ENCODE assay signal across 8 cellular contexts in genomic region chr17:63446981-63447687, GRCh38. TPM values are rescaled to one million over a fixed set of nuclear protein-coding genes. Genes with fewer than 3 reads are reported as not detected.
A peak's percentile ranks its signal among the peaks of the same experiment; 100 is the strongest.
DNase-seq lines count a peak whose midpoint lies in the region; ATAC-seq, FAIRE-seq and TF ChIP-seq lines count a peak whose summit lies in the region.

No MANE protein-coding gene starts in this region.

- peak overlapping the region; percentile 46 to 74 for H3K4me3 Mint-ChIP-seq in effector memory CD8-positive, alpha-beta T cell
- H3K4me3 Mint-ChIP-seq in naive thymus-derived CD8-positive, alpha-beta T cell: peak overlapping the region; percentile 64 to 83 (median 72)

- intact Hi-C loops in upper lobe of right lung (cut with DNase I): no loop called here

- no peak for TF ChIP-seq CTCF in A549 (IDR thresholded peaks at IDR 0.05)
- TF ChIP-seq CTCF in upper lobe of right lung (IDR thresholded peaks at IDR 0.05): peak; percentile 4

- no peak for TF ChIP-seq EP300 in A549 (IDR thresholded peaks at IDR 0.05)

- H3K27me3 ChIP-seq in upper lobe of right lung: no peaks in the 10 kb centered on the region

- H3K27ac Mint-ChIP-seq in effector memory CD8-positive, alpha-beta T cell: peak overlapping the region; percentile 68 to 94
- H3K27ac Mint-ChIP-seq in naive thymus-derived CD8-positive, alpha-beta T cell: peak overlapping the region; percentile 10 to 90 (median 78)

- no peak for FAIRE-seq in A549 (lab: Jason Lieb, UNC)

- no peaks in the 10 kb centered on the region for H3K9me3 Mint-ChIP-seq in effector memory CD8-positive, alpha-beta T cell
- no peaks in the 10 kb centered on the region for H3K9me3 Mint-ChIP-seq in naive thymus-derived CD8-positive, alpha-beta T cell

- H3K36me3 Mint-ChIP-seq in effector memory CD8-positive, alpha-beta T cell (ENCODE audit: insufficient read depth): peaks cover 33% of the 10 kb centered on the region
- no peaks in the 10 kb centered on the region for H3K36me3 Mint-ChIP-seq in naive thymus-derived CD8-positive, alpha-beta T cell

- no peaks in the 10 kb centered on the region for H3K27me3 Mint-ChIP-seq in effector memory CD8-positive, alpha-beta T cell
- H3K27me3 Mint-ChIP-seq in naive thymus-derived CD8-positive, alpha-beta T cell: peaks cover 0 to 5% (median 0%) of the 10 kb centered on the region in 5 donors

- POLR2A ChIA-PET in A549 (lab: Yijun Ruan, JAX): interaction anchor here (1.1 to 3.0 kb wide), 3 partner anchors 13 to 381 kb away, joined by 3 to 10 read pairs (median 7); partner anchors contain the start of gene MAP3K3
- POLR2A ChIA-PET in naive thymus-derived CD8-positive, alpha-beta T cell (lab: Charles Lee): interaction anchor here (0.5 to 1.5 kb wide), 6 partner anchors 10 to 723 kb away, joined by 3 to 4 read pairs (median 4); partner anchors contain the start of gene MAP3K3

- no peak for TF ChIP-seq RAD21 in A549 (conservative IDR thresholded peaks at IDR 0.05 in 1 of 2, IDR thresholded peaks at IDR 0.05 in 1 of 2)

- ATAC-seq in A549 (no peak), GM21423 (IDR thresholded peaks at IDR 0.05; ENCODE audit: unreplicated experiment) (peak; percentile 8), upper lobe of right lung (peak; percentile 3)
- ATAC-seq in effector memory CD8-positive, alpha-beta T cell (replicated peaks): peak; percentile 12
- peak; percentile 22 to 41 for ATAC-seq in naive thymus-derived CD8-positive, alpha-beta T cell

- H3K4me1 ChIP-seq in A549 (peaks cover 15% of the 10 kb centered on the region), upper lobe of right lung (peaks cover 21% of the 10 kb centered on the region)

- CTCF ChIA-PET in A549 (lab: Yijun Ruan, JAX): interaction anchor here (0.7 to 23.8 kb wide), 14 partner anchors 12 to 168 kb away, joined by 3 to 364 read pairs (median 4); partner anchors contain the start of genes ACE and DCAF7

- TF ChIP-seq POLR2A in A549 (IDR thresholded peaks at IDR 0.05; ENCODE audit: low read length): 0 out of 2 replicates have a peak, but pooled peaks have one; percentile 11

- H3K9me3 ChIP-seq in A549: no peaks in the 10 kb centered on the region
- H3K9me3 ChIP-seq in upper lobe of right lung: no peaks in the 10 kb centered on the region

- H3K4me3 ChIP-seq in A549 (peak overlapping the region; percentile 69; the same call in 1 of the 3 replicates), upper lobe of right lung (peak overlapping the region; percentile 81)

- peak overlapping the region; percentile 94 to 98 for H3K27ac ChIP-seq in A549
- H3K27ac ChIP-seq in upper lobe of right lung: peak overlapping the region; percentile 97

- no peaks in the 10 kb centered on the region for H3K36me3 ChIP-seq in upper lobe of right lung

- DNase-seq in A549 (ENCODE audit: low read depth in 1 of 2, low spot score in 1 of 2): no peak
- DNase-seq in NCI-H1436 treated with DMSO at 0.1 percent for 48 hours (lab: John Stamatoyannopoulos, UW): peak; percentile 26
- DNase-seq in activated CD4-positive, alpha-beta T cell treated with anti-CD3 and anti-CD28 coated beads, Interleukin-2, amount 50 U/mL, for 24 hours (ENCODE audit: low read depth in 1 of 2, low spot score in 1 of 2): peak; percentile 15 to 49
- DNase-seq in effector memory CD8-positive, alpha-beta T cell: peak; percentile 24 to 38 (median 32)
- DNase-seq in naive thymus-derived CD8-positive, alpha-beta T cell: peak in 9 of 10 donors; percentile 17 to 69 (median 38)
- DNase-seq in upper lobe of right lung: no peak
- DNase-seq in DMS114 treated with DMSO at 0.1 percent for 48 hours (lab: John Stamatoyannopoulos, UW; ENCODE audit: unreplicated experiment): no peak

- peak overlapping the region; percentile 94 for H3K4me2 ChIP-seq in A549

- peaks cover 12 to 36% of the 10 kb centered on the region in 2 donors for H3K4me1 Mint-ChIP-seq in effector memory CD8-positive, alpha-beta T cell (ENCODE audit: low read depth in 2 of 2)
- H3K4me1 Mint-ChIP-seq in naive thymus-derived CD8-positive, alpha-beta T cell: peaks cover 15 to 27% (median 23%) of the 10 kb centered on the region in 4 donors

- WGBS in A549 (ENCODE audit: missing lambda C conversion rate): 93% methylated on average over 25 of the region's 29 CpGs

TF ChIP-seq in A549, 52 proteins besides CTCF, POLR2A, EP300 and RAD21:
- TF ChIP-seq MAX (IDR thresholded peaks at IDR 0.05) (0 out of 2 replicates have a peak, but pooled peaks have one; percentile 16), ZFP36 (IDR thresholded peaks at IDR 0.05; ENCODE audit: borderline replicate concordance, partially characterized antibody) (no peak)

RNA-seq across cellular contexts. Expression of gene CYB561, which starts 1.0 kb away (rescaled TPM):
- polyA plus RNA-seq in A549 (2011; rRNA removed) (16.6 and 19.7 TPM in 2 replicates), A549 (2017; fragmentation: RNase III; extraction: RNeasy Plus Mini Kit Qiagen cat#74134 plus additional on column Dnase treatment) (26.8 to 29.8 TPM (median 27.2 TPM) in 3 replicates)
- 23.2 and 33.5 TPM in 2 replicates for polyA plus RNA-seq in A549 (2012; cell fraction: cytosol; rRNA removed)
- 43.4 and 61.5 TPM in 2 replicates for polyA plus RNA-seq in A549 (2012; cell fraction: nucleus; rRNA removed)
- polyA minus RNA-seq in A549 (2011; rRNA and poly(A)+ RNA removed): 29.3 and 38.2 TPM in 2 replicates
- total RNA-seq in naive thymus-derived CD8-positive, alpha-beta T cell: 1 to 10 TPM; 6.0 to 6.3 TPM
- 10 to 100 TPM in 1 of 3 donors, 1 to 10 TPM in 2; 1.2 to 10.3 (median 3.0) TPM for polyA plus RNA-seq in naive thymus-derived CD8-positive, alpha-beta T cell
- 55.5 TPM for total RNA-seq in upper lobe of right lung

RNA-seq across cellular contexts. Expression of gene ACE, which starts 29.7 kb away (rescaled TPM):
- polyA plus RNA-seq in A549 (2011; rRNA removed): 0.22 and 0.38 TPM in 2 replicates
- 0.26 and 0.45 TPM in 2 replicates for polyA plus RNA-seq in A549 (2012; cell fraction: cytosol; rRNA removed)
- 0.81 and 1.6 TPM in 2 replicates for polyA plus RNA-seq in A549 (2012; cell fraction: nucleus; rRNA removed)
- polyA plus RNA-seq in A549 (2017; fragmentation: RNase III; extraction: RNeasy Plus Mini Kit Qiagen cat#74134 plus additional on column Dnase treatment): 0.31 to 0.52 TPM (median 0.32 TPM) in 3 replicates
- 1.4 and 1.9 TPM in 2 replicates for polyA minus RNA-seq in A549 (2011; rRNA and poly(A)+ RNA removed)
- total RNA-seq in naive thymus-derived CD8-positive, alpha-beta T cell: 1 to 10 TPM; 1.2 to 1.9 TPM
- polyA plus RNA-seq in naive thymus-derived CD8-positive, alpha-beta T cell: under 1 TPM in 1 of 3 donors, not detected in 2; 0.15 TPM
- total RNA-seq in upper lobe of right lung: 64.1 TPM

Comparison
In these comparisons a context has a peak if more than half of its experiments do, and no peak if none do; other contexts are left out.
1. ATAC-seq: peak in GM21423 (single experiment), effector memory CD8-positive, alpha-beta T cell (single experiment), naive thymus-derived CD8-positive, alpha-beta T cell (2 of 2) and upper lobe of right lung (single experiment); none in A549 (0 of 2).
2. DNase-seq: peak in NCI-H1436 treated with DMSO at 0.1 percent for 48 hours (single experiment), activated CD4-positive, alpha-beta T cell treated with anti-CD3 and anti-CD28 coated beads, Interleukin-2, amount 50 U/mL, for 24 hours (2 of 2), effector memory CD8-positive, alpha-beta T cell (3 of 3) and naive thymus-derived CD8-positive, alpha-beta T cell (9 of 10); none in A549 (0 of 2), upper lobe of right lung (single experiment) and DMS114 treated with DMSO at 0.1 percent for 48 hours (single experiment).
3. RNA of gene ACE, which starts 29.7 kb away (total RNA-seq): 64.1 TPM in upper lobe of right lung (single experiment); 1.2 to 1.9 TPM in naive thymus-derived CD8-positive, alpha-beta T cell; every median in the first group is over 10 times any median in the second.